In the genomic region with DNA sequence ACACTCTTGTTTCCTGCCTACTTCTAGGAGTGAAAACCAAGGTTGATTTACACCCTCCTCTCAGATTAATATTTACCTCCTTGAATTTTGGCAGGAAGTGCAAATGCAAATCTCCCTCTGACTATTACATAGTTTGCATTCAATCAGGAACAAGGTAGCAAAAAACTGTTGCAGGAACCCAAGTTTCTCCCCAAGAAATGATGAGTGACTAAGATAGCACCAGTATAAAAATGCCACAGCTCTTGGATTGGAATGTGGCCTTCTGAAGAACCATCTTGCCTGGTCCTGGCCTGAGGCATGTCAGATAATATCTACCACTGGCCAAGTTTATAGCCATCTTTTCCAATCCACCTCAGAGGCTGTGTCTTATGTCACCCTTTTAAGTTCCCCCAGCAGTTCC, we compare ENCODE assay signal across 18 cellular contexts.
DNase-seq lines count a peak whose midpoint lies in the region; ATAC-seq, FAIRE-seq and TF ChIP-seq lines count a peak whose summit lies in the region.
"Had no signal": no experiment of that assay in that cellular context is flagged by ENCODE, and none has a peak within 500 bp of the region (broad histone marks: within the 10 kb centered on the region; RNA-seq: fewer than 3 reads in every experiment).

No MANE protein-coding gene starts in this region.

- peaks cover 1 to 3% of the 10 kb centered on the region in 2 experiments; a peak in 3 of 4 replicates for H3K4me1 Mint-ChIP-seq in H9
- H3K4me1 Mint-ChIP-seq: CD8-positive, alpha-beta memory T cell; GM23338 had no signal

- no peak overlapping the region for H3K14ac ChIP-seq in H9 (ENCODE audit: insufficient read depth, low read length)

- H3K23ac ChIP-seq in H9 (ENCODE audit: insufficient read length, low read depth, low read length), result no peak overlapping the region

- no peak for TF ChIP-seq CTCF in H9 (conservative IDR thresholded peaks at IDR 0.05)

- H4K8ac ChIP-seq in H9 (replicated peaks; ENCODE audit: insufficient read length, low read depth, low read length), result no peak overlapping the region

- H3K27me3 ChIP-seq in H9 (ENCODE audit: insufficient read depth, low read length), result no peaks in the 10 kb centered on the region
- H3K27me3 ChIP-seq: BLaER1 had no signal

- no peak overlapping the region for H2AK5ac ChIP-seq in H9 (ENCODE audit: insufficient read length, low read length)

- no peak overlapping the region for H3T11ph ChIP-seq in H9 (ENCODE audit: low read length)

- no peak overlapping the region for H2BK120ac ChIP-seq in H9 (ENCODE audit: low read depth, low read length, poor library complexity, severe bottlenecking)

- H2BK12ac ChIP-seq in H9 (ENCODE audit: insufficient read length, low read depth, low read length), result no peak overlapping the region

- peaks cover 0 to 5% of the 10 kb centered on the region in 2 experiments; a peak in 1 of 5 replicates for H3K9me3 Mint-ChIP-seq in H9
- H3K9me3 Mint-ChIP-seq: GM23338 had no signal

- H3K79me1 ChIP-seq in H9 (ENCODE audit: insufficient read depth, low read depth, low read length, poor library complexity, severe bottlenecking), result no peaks in the 10 kb centered on the region

- H2BK15ac ChIP-seq in H9 (ENCODE audit: low read depth, low read length), result no peak overlapping the region

- H3K27ac ChIP-seq in H9 (ENCODE audit: insufficient read length, low read depth, low read length), result no peak overlapping the region
- H3K27ac ChIP-seq: A549, BLaER1, KMS-11 had no signal

- no peak overlapping the region for H3K9ac ChIP-seq in H9 (ENCODE audit: extremely low read depth, insufficient read length, low read length)
- H3K9ac ChIP-seq: BLaER1, KMS-11 had no signal

- no peaks in the 10 kb centered on the region for H3K79me2 ChIP-seq in H9 (ENCODE audit: insufficient read depth, low read length)

- H3K27ac Mint-ChIP-seq in H9, result no peak overlapping the region; a peak in 1 of 7 replicates
- H3K27ac Mint-ChIP-seq: CD8-positive, alpha-beta memory T cell; GM23338 had no signal

- no peaks in the 10 kb centered on the region; the same call in 1 of the 2 replicates for H3K4me1 ChIP-seq in H9 (ENCODE audit: insufficient read depth, low read length)
- H3K4me1 ChIP-seq: A549, Caco-2 had no signal

- H4K91ac ChIP-seq in H9 (ENCODE audit: insufficient read length, low read depth, low read length), result no peak overlapping the region

- H2BK20ac ChIP-seq in H9 (ENCODE audit: low read depth, low read length, poor library complexity, severe bottlenecking), result no peak overlapping the region

- no peaks in the 10 kb centered on the region for H3K9me3 ChIP-seq in H9 (ENCODE audit: control insufficient read depth, low read depth, low read length)
- H3K9me3 ChIP-seq: A549, BLaER1, Caco-2 had no signal

- H3K18ac ChIP-seq in H9 (ENCODE audit: insufficient read length, low read depth, low read length), result no peak overlapping the region

- H4K5ac ChIP-seq in H9 (ENCODE audit: insufficient read length, low read depth, low read length), result no peak overlapping the region

- H3K4me2 ChIP-seq in H9 (ENCODE audit: insufficient read depth, insufficient read length, low read length), result no peak overlapping the region
- H3K4me2 ChIP-seq: A549, BLaER1, GM23338, KMS-11 had no signal

- DNase-seq in RCC 7860 (ENCODE audit: low spot score), result peak; percentile 54
- peak; percentile 89 for DNase-seq in kidney tubule cell (ENCODE audit: low spot score)
- DNase-seq in H9, result no peak
- no peak for DNase-seq in HuH-7 (ENCODE audit: low spot score)
- DNase-seq: AML-193; Caco-2; CD8-positive, alpha-beta memory T cell; DMS53; H7 had no signal

- peaks cover 2% of the 10 kb centered on the region; the same call in 1 of the 2 replicates for H3K27me3 Mint-ChIP-seq in H9 (ENCODE audit: low read depth)

- FAIRE-seq in RCC 7860 (lab: Jason Lieb, UNC), result peak; percentile 47
- FAIRE-seq: A549, G401.6, GM12892 had no signal

- no peaks in the 10 kb centered on the region for H3K23me2 ChIP-seq in H9 (ENCODE audit: insufficient read length, low read depth, low read length, poor library complexity, severe bottlenecking)

- no peak overlapping the region for H2AFZ ChIP-seq in H9 (ENCODE audit: low read length)
- H2AFZ ChIP-seq: GM23338 had no signal

- H3K56ac ChIP-seq in H9 (ENCODE audit: insufficient read length, low read depth, low read length), result no peak overlapping the region

- no peaks in the 10 kb centered on the region for H4K20me1 ChIP-seq in H9 (ENCODE audit: control insufficient read depth, insufficient read depth, insufficient read length)
- H4K20me1 ChIP-seq: BLaER1 had no signal

- no peak overlapping the region for H3K4ac ChIP-seq in H9 (ENCODE audit: low read depth, low read length)

- ATAC-seq in GM18907 (IDR thresholded peaks at IDR 0.05; ENCODE audit: unreplicated experiment) (peak; percentile 57), GM18517 (IDR thresholded peaks at IDR 0.05; ENCODE audit: unreplicated experiment) (no peak), HG02970 (IDR thresholded peaks at IDR 0.05; ENCODE audit: low FRiP score, unreplicated experiment) (no peak)
- ATAC-seq: A549, GM23338 had no signal

- H3K36me3 Mint-ChIP-seq in H9 (ENCODE audit: insufficient read depth in 1 of 3, low read depth in 3 of 3), result no peaks in the 10 kb centered on the region; a peak in 1 of 7 replicates
- H3K36me3 Mint-ChIP-seq: CD8-positive, alpha-beta memory T cell had no signal

- H2BK5ac ChIP-seq in H9 (ENCODE audit: insufficient read length, low read length), result no peak overlapping the region

- no peak overlapping the region for H3K4me3 Mint-ChIP-seq in H9
- H3K4me3 Mint-ChIP-seq: CD8-positive, alpha-beta memory T cell; GM23338 had no signal

Comparison
In these comparisons a context has a peak if more than half of its experiments do, and no peak if none do; other contexts are left out.
1. DNase-seq: peak in RCC 7860 (single experiment) and kidney tubule cell (single experiment); none in H9 (single experiment) and HuH-7 (single experiment).